13 cellular contexts compared by ENCODE assay signal in genomic region chr7:76346778-76347177, GRCh38. TPM values are rescaled to one million over a fixed set of nuclear protein-coding genes. Genes with fewer than 3 reads are reported as not detected.
DNase-seq lines count a peak whose midpoint lies in the region; ATAC-seq and TF ChIP-seq lines count a peak whose summit lies in the region.
"Had no signal": no experiment of that assay in that cellular context is flagged by ENCODE, and none has a peak within 500 bp of the region (broad histone marks: within the 10 kb centered on the region; RNA-seq: fewer than 3 reads in every experiment).

No MANE protein-coding gene starts in this region.

- H3K27ac Mint-ChIP-seq in endothelial cell (ENCODE audit: unreplicated experiment), result peak overlapping the region; percentile 99

- H3K27ac ChIP-seq in ACC112 (ENCODE audit: low read depth, low read length), result peak overlapping the region; percentile 26; the same call in 1 of the 2 replicates
- peak overlapping the region; percentile 77 to 84 for H3K27ac ChIP-seq in mucosa of rectum (ENCODE audit: low read depth in 2 of 2, low read length in 2 of 2)
- H3K27ac ChIP-seq: C4-2B, SJCRH30 had no signal

- H3K79me2 ChIP-seq in ACC112 (ENCODE audit: control insufficient read depth, insufficient read depth, low read length, unreplicated experiment), result peaks cover 97% of the 10 kb centered on the region

- peaks cover 43% of the 10 kb centered on the region for H3K4me1 Mint-ChIP-seq in endothelial cell (ENCODE audit: unreplicated experiment)

- H3K27me3 Mint-ChIP-seq in endothelial cell (ENCODE audit: unreplicated experiment), result peaks cover 3% of the 10 kb centered on the region

- peaks cover 53% of the 10 kb centered on the region for H3K36me3 ChIP-seq in ACC112 (ENCODE audit: insufficient read depth, low read length)
- H3K36me3 ChIP-seq in mucosa of rectum (ENCODE audit: control insufficient read depth in 2 of 2, insufficient read depth in 2 of 2, low read length in 2 of 2), result peaks cover 28 to 52% of the 10 kb centered on the region in 2 donors

- H3K36me3 Mint-ChIP-seq in endothelial cell (ENCODE audit: low read depth, unreplicated experiment), result peaks cover 66% of the 10 kb centered on the region

- H2AFZ ChIP-seq in ACC112 (ENCODE audit: low read length, unreplicated experiment), result no peak overlapping the region

- H3K4me3 ChIP-seq in ACC112 (ENCODE audit: low read depth, low read length) (no peak overlapping the region), mucosa of rectum (ENCODE audit: low read length in 2 of 2) (peak overlapping the region in 1 of 2 donors; percentile 43)
- H3K4me3 ChIP-seq: SJCRH30 had no signal

- no peaks in the 10 kb centered on the region for H3K9me3 Mint-ChIP-seq in endothelial cell (ENCODE audit: unreplicated experiment)

- H3K4me3 Mint-ChIP-seq in endothelial cell (ENCODE audit: unreplicated experiment), result peak overlapping the region; percentile 83

- peaks cover 59% of the 10 kb centered on the region for H3K4me1 ChIP-seq in ACC112 (ENCODE audit: control insufficient read depth, insufficient read depth, low read length, unreplicated experiment)
- H3K4me1 ChIP-seq in mucosa of rectum (ENCODE audit: control insufficient read depth in 2 of 2, insufficient read depth in 2 of 2, low read length in 2 of 2), result peaks cover 8 to 19% of the 10 kb centered on the region in 2 donors

- H3K9ac ChIP-seq in mucosa of rectum (ENCODE audit: low read depth in 1 of 2, low read length in 2 of 2), result peak overlapping the region in 1 of 2 donors; percentile 9

- H3K27me3 ChIP-seq in ACC112 (ENCODE audit: insufficient read depth, low read length) (no peaks in the 10 kb centered on the region), mucosa of rectum (ENCODE audit: control insufficient read depth in 2 of 2, insufficient read depth in 2 of 2, low read length in 2 of 2) (no peaks in the 10 kb centered on the region)
- H3K27me3 ChIP-seq: SJCRH30 had no signal

- no peak for TF ChIP-seq CTCF in endothelial cell (IDR thresholded peaks at IDR 0.05; ENCODE audit: unreplicated experiment)

- ATAC-seq in GM21528 (IDR thresholded peaks at IDR 0.05; ENCODE audit: low FRiP score, unreplicated experiment), result no peak
- no peak for ATAC-seq in GM21423 (IDR thresholded peaks at IDR 0.05; ENCODE audit: unreplicated experiment)

- H3K9me3 ChIP-seq in mucosa of rectum (ENCODE audit: control insufficient read depth in 2 of 2, low read length in 2 of 2), result no peaks in the 10 kb centered on the region
- H3K9me3 ChIP-seq: SJCRH30 had no signal

- DNase-seq in HT-29 (ENCODE audit: low spot score), result peak; percentile 95
- DNase-seq in endothelial cell (ENCODE audit: low spot score), result peak; percentile 52
- DNase-seq in NCI-H774 (lab: John Stamatoyannopoulos, UW), result no peak
- DNase-seq in iPS-NIHi11 (ENCODE audit: low spot score), result no peak
- DNase-seq: activated CD8-positive, alpha-beta memory T cell treated with anti-CD3 and anti-CD28 coated beads for 24 hours; foreskin fibroblast; SJCRH30; stimulated activated CD4-positive, alpha-beta T cell treated with anti-CD3 and anti-CD28 coated beads, Interleukin-2, amount 100 ng/mL, for 48 hours had no signal

RNA-seq across cellular contexts. Expression of gene YWHAG, which starts 12.0 kb away (rescaled TPM):
- 83.2 and 84.6 TPM in 2 replicates for total RNA-seq in HT-29 (2014; rRNA removed; shearing (Covaris generic))
- total RNA-seq in endothelial cell (ENCODE audit: unreplicated experiment), result 136 TPM

RNA-seq across cellular contexts. Expression of gene HSPB1, which starts 44.3 kb away (rescaled TPM):
- 116 and 134 TPM in 2 replicates for total RNA-seq in HT-29 (2014; rRNA removed; shearing (Covaris generic))
- 581 TPM for total RNA-seq in endothelial cell (ENCODE audit: unreplicated experiment)

Comparison
In these comparisons a context has a peak if more than half of its experiments do, and no peak if none do; other contexts are left out.
1. DNase-seq: peak in HT-29 (single experiment) and endothelial cell (single experiment); none in NCI-H774 (single experiment) and iPS-NIHi11 (single experiment).